ENCODE assay signal across 10 cellular contexts in genomic region chr2:237427807-237428506, GRCh38. TPM values are rescaled to one million over a fixed set of nuclear protein-coding genes. Genes with fewer than 3 reads are reported as not detected.
A peak's percentile ranks its signal among the peaks of the same experiment; 100 is the strongest.
DNase-seq lines count a peak whose midpoint lies in the region; ATAC-seq and TF ChIP-seq lines count a peak whose summit lies in the region.
"Had no signal": no experiment of that assay in that cellular context is flagged by ENCODE, and none has a peak within 500 bp of the region (broad histone marks: within the 10 kb centered on the region; RNA-seq: fewer than 3 reads in every experiment).

No MANE protein-coding gene starts in this region.

- ATAC-seq in GM21360 (IDR thresholded peaks at IDR 0.05; ENCODE audit: unreplicated experiment), result peak; percentile 64
- no peak for ATAC-seq in omental fat pad (ENCODE audit: low FRiP score)

- H3K4me3 Mint-ChIP-seq in activated naive CD8-positive, alpha-beta T cell treated with anti-CD3 and anti-CD28 coated beads for 36 hours, result peak overlapping the region; percentile 42
- H3K4me3 Mint-ChIP-seq in immature natural killer cell, result no peak overlapping the region

- H3K27ac Mint-ChIP-seq in activated naive CD8-positive, alpha-beta T cell treated with anti-CD3 and anti-CD28 coated beads for 36 hours, result peak overlapping the region; percentile 93
- H3K27ac Mint-ChIP-seq in immature natural killer cell, result peak overlapping the region in 1 of 6 donors; percentile 24

- TF ChIP-seq CTCF in omental fat pad (IDR thresholded peaks at IDR 0.05), result no peak

- peaks cover 14% of the 10 kb centered on the region for H3K36me3 Mint-ChIP-seq in activated naive CD8-positive, alpha-beta T cell treated with anti-CD3 and anti-CD28 coated beads for 36 hours
- no peaks in the 10 kb centered on the region for H3K36me3 Mint-ChIP-seq in immature natural killer cell

- peaks cover 76% of the 10 kb centered on the region for H3K4me1 Mint-ChIP-seq in activated naive CD8-positive, alpha-beta T cell treated with anti-CD3 and anti-CD28 coated beads for 36 hours
- peaks cover 15% of the 10 kb centered on the region in 2 donors for H3K4me1 Mint-ChIP-seq in immature natural killer cell

- DNase-seq in activated CD4-positive, alpha-beta T cell treated with anti-CD3 and anti-CD28 coated beads for 4 hours, result peak; percentile 67 to 78
- peak; percentile 87 for DNase-seq in activated naive CD8-positive, alpha-beta T cell treated with anti-CD3 and anti-CD28 coated beads for 36 hours
- DNase-seq in stimulated activated CD8-positive, alpha-beta memory T cell treated with anti-CD3 and anti-CD28 coated beads, Interleukin-12 subunit alpha, Interleukin-12 subunit beta, amount 100 ng/mL, for 4 hours (ENCODE audit: low read depth), result peak; percentile 59
- no peak for DNase-seq in immature natural killer cell
- no peak for DNase-seq in amygdala (lab: John Stamatoyannopoulos, UW)
- no peak for DNase-seq in omental fat pad (ENCODE audit: low spot score)
- DNase-seq in DMS153 (lab: John Stamatoyannopoulos, UW), result no peak
- DNase-seq: NCI-H2029 treated with DMSO at 0.1 percent for 48 hours had no signal

- H3K9me3 Mint-ChIP-seq in activated naive CD8-positive, alpha-beta T cell treated with anti-CD3 and anti-CD28 coated beads for 36 hours, result peaks cover 6% of the 10 kb centered on the region
- H3K9me3 Mint-ChIP-seq in immature natural killer cell, result no peaks in the 10 kb centered on the region

- H3K27me3 Mint-ChIP-seq in activated naive CD8-positive, alpha-beta T cell treated with anti-CD3 and anti-CD28 coated beads for 36 hours, result no peaks in the 10 kb centered on the region
- H3K27me3 Mint-ChIP-seq in immature natural killer cell (ENCODE audit: low read depth in 3 of 3), result peaks cover 2 to 8% (median 4%) of the 10 kb centered on the region in 3 donors

RNA-seq across cellular contexts. Expression of gene COL6A3, which starts 14.0 kb away (rescaled TPM):
- total RNA-seq in activated naive CD8-positive, alpha-beta T cell treated with anti-CD3 and anti-CD28 coated beads for 36 hours, result 1 to 10 TPM in 1 of 2 experiments, under 1 TPM in 1; 0.76 to 1.3 TPM
- under 1 TPM in 1 of 3 donors, not detected in 2; 0.04 TPM for polyA plus RNA-seq in immature natural killer cell
- total RNA-seq in omental fat pad, result 100 to 1,000 TPM; 105 to 712 (median 274) TPM

RNA-seq across cellular contexts. Expression of gene MLPH, which starts 59.1 kb away (rescaled TPM):
- not detected for total RNA-seq in activated naive CD8-positive, alpha-beta T cell treated with anti-CD3 and anti-CD28 coated beads for 36 hours
- not detected for polyA plus RNA-seq in immature natural killer cell
- total RNA-seq in omental fat pad, result 10 to 100 TPM in 1 of 4 donors, 1 to 10 TPM in 3; 3.8 to 23.6 (median 6.4) TPM
- polyA plus RNA-seq: neural cell had no signal

Comparison
In these comparisons a context has a peak if more than half of its experiments do, and no peak if none do; other contexts are left out.
1. DNase-seq: peak in activated CD4-positive, alpha-beta T cell treated with anti-CD3 and anti-CD28 coated beads for 4 hours (2 of 2), activated naive CD8-positive, alpha-beta T cell treated with anti-CD3 and anti-CD28 coated beads for 36 hours (single experiment) and stimulated activated CD8-positive, alpha-beta memory T cell treated with anti-CD3 and anti-CD28 coated beads, Interleukin-12 subunit alpha, Interleukin-12 subunit beta, amount 100 ng/mL, for 4 hours (single experiment); none in immature natural killer cell (0 of 3), amygdala (0 of 56), omental fat pad (single experiment) and DMS153 (single experiment).
2. RNA of gene COL6A3, which starts 14.0 kb away (total RNA-seq): 105 to 712 TPM in omental fat pad; 0.76 to 1.3 TPM in activated naive CD8-positive, alpha-beta T cell treated with anti-CD3 and anti-CD28 coated beads for 36 hours; every median in the first group is over 10 times any median in the second.
3. RNA of gene MLPH, which starts 59.1 kb away (total RNA-seq): 3.8 to 23.6 TPM in omental fat pad; not detected in activated naive CD8-positive, alpha-beta T cell treated with anti-CD3 and anti-CD28 coated beads for 36 hours; every median in the first group is over 4 times any median in the second.